In the genomic region with DNA sequence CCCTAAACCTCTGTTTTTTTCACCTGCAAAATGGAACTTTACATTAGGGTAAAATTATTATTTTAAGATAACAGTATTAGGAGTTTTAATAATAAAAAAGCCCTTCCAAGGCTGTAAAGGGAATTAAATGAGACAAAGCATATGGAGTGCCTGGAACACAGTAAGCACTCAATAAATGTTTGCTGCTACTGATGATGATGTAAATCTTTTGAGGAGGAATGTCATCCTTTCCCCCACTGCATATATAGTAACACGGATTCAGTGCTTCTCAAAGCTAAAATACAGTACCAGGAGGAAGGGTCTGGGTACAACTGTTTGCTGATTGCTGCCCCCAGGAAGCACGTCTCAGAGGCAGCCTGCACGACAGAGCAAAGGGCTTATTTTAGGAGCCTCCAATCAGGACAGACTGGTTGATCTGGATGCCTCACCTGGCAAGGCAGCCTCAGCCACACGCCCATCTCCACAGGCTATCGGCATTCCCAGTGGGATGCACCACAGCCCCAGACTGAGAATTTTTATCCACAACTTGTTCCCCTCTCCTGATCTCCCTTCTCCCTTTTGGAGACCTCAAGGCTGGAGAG, we compare ENCODE assay signal across 2 cellular contexts.
TF ChIP-seq lines count a peak whose summit lies in the region.

No MANE protein-coding gene starts in this region.

TF ChIP-seq in SK-N-SH, 30 proteins besides CTCF, POLR2A, EP300 and RAD21 (continued from another document):
- TF ChIP-seq, protein P1, sequence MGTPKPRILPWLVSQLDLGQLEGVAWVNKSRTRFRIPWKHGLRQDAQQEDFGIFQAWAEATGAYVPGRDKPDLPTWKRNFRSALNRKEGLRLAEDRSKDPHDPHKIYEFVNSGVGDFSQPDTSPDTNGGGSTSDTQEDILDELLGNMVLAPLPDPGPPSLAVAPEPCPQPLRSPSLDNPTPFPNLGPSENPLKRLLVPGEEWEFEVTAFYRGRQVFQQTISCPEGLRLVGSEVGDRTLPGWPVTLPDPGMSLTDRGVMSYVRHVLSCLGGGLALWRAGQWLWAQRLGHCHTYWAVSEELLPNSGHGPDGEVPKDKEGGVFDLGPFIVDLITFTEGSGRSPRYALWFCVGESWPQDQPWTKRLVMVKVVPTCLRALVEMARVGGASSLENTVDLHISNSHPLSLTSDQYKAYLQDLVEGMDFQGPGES (IDR thresholded peaks at IDR 0.05; ENCODE audit: low read depth, low read length), result no peak
- no peak for TF ChIP-seq SMC3 (IDR thresholded peaks at IDR 0.05; ENCODE audit: low read depth, low read length)
- TF ChIP-seq RXRA (IDR thresholded peaks at IDR 0.05; ENCODE audit: borderline replicate concordance, low read depth), result no peak
- TF ChIP-seq FOSL2 (IDR thresholded peaks at IDR 0.05; ENCODE audit: borderline replicate concordance, low read depth), result no peak
- TF ChIP-seq, protein P2, sequence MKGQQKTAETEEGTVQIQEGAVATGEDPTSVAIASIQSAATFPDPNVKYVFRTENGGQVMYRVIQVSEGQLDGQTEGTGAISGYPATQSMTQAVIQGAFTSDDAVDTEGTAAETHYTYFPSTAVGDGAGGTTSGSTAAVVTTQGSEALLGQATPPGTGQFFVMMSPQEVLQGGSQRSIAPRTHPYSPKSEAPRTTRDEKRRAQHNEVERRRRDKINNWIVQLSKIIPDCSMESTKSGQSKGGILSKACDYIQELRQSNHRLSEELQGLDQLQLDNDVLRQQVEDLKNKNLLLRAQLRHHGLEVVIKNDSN (IDR thresholded peaks at IDR 0.05; ENCODE audit: borderline replicate concordance, low read depth), result no peak
- no peak for TF ChIP-seq MXI1 (IDR thresholded peaks at IDR 0.05; ENCODE audit: low read depth, low read length)
- TF ChIP-seq, protein P3, sequence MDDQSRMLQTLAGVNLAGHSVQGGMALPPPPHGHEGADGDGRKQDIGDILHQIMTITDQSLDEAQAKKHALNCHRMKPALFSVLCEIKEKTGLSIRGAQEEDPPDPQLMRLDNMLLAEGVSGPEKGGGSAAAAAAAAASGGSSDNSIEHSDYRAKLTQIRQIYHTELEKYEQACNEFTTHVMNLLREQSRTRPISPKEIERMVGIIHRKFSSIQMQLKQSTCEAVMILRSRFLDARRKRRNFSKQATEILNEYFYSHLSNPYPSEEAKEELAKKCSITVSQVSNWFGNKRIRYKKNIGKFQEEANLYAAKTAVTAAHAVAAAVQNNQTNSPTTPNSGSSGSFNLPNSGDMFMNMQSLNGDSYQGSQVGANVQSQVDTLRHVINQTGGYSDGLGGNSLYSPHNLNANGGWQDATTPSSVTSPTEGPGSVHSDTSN (IDR thresholded peaks at IDR 0.05), result no peak
TF ChIP-seq in SK-N-SH: peak in this region for 0.

TF ChIP-seq in SK-N-SH treated with all-trans-retinoic acid at 6 μM for 48 hours, 23 proteins besides CTCF, POLR2A, EP300 and RAD21 (continued from another document):
- TF ChIP-seq, protein P4, sequence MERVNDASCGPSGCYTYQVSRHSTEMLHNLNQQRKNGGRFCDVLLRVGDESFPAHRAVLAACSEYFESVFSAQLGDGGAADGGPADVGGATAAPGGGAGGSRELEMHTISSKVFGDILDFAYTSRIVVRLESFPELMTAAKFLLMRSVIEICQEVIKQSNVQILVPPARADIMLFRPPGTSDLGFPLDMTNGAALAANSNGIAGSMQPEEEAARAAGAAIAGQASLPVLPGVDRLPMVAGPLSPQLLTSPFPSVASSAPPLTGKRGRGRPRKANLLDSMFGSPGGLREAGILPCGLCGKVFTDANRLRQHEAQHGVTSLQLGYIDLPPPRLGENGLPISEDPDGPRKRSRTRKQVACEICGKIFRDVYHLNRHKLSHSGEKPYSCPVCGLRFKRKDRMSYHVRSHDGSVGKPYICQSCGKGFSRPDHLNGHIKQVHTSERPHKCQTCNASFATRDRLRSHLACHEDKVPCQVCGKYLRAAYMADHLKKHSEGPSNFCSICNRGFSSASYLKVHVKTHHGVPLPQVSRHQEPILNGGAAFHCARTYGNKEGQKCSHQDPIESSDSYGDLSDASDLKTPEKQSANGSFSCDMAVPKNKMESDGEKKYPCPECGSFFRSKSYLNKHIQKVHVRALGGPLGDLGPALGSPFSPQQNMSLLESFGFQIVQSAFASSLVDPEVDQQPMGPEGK (CRISPR knock-in tag; IDR thresholded peaks at IDR 0.05; ENCODE audit: borderline replicate concordance), result no peak
- TF ChIP-seq OSR1 (CRISPR knock-in tag; IDR thresholded peaks at IDR 0.05), result no peak
- TF ChIP-seq ZNF70 (CRISPR knock-in tag; IDR thresholded peaks at IDR 0.05), result no peak
- TF ChIP-seq, protein P5, sequence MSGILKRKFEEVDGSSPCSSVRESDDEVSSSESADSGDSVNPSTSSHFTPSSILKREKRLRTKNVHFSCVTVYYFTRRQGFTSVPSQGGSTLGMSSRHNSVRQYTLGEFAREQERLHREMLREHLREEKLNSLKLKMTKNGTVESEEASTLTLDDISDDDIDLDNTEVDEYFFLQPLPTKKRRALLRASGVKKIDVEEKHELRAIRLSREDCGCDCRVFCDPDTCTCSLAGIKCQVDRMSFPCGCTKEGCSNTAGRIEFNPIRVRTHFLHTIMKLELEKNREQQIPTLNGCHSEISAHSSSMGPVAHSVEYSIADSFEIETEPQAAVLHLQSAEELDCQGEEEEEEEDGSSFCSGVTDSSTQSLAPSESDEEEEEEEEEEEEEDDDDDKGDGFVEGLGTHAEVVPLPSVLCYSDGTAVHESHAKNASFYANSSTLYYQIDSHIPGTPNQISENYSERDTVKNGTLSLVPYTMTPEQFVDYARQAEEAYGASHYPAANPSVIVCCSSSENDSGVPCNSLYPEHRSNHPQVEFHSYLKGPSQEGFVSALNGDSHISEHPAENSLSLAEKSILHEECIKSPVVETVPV (CRISPR knock-in tag; IDR thresholded peaks at IDR 0.05), result no peak
- TF ChIP-seq ZFP30 (CRISPR knock-in tag; IDR thresholded peaks at IDR 0.05), result no peak
